ENCODE assay signal across 17 cellular contexts in the genomic region with DNA sequence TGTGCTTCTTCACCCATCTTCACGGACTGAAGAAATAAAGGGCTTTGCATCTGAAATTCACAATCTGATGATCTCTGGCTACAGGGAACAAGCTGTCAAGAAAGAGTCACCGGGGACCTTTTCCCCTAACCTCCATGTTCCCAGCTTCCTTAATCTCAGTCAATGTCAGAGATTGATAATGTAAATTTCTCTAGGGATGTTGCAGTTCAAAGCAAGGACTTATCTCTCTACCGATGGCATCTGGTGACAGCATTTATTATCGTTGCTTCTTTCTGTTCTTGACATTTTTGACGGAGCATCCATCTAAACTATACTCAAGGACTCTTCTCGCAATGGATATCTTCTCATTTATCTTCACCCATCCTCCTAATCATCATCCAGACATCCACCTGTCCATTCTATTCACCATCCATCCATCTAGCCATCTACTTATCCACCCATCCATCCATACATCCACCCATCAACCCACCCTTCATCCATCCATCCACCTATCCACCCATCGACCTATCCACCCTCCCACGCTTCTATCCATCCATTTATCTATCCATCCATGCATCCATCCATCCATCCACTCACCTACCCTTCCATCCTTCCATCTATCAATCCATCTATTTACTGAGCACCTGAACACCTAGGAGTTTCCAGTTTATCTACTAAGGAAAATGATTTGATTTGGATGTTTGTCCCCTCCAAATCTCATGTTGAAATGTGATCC.
"Had no signal": no experiment of that assay in that cellular context is flagged by ENCODE, and none has a peak within 500 bp of the region (broad histone marks: within the 10 kb centered on the region; RNA-seq: fewer than 3 reads in every experiment).

No MANE protein-coding gene starts in this region.

- H3K4me2 ChIP-seq: hepatocyte had no signal

- H3K9me3 ChIP-seq: thoracic aorta, upper lobe of left lung had no signal

- H3K36me3 ChIP-seq: brain microvascular endothelial cell, thoracic aorta, upper lobe of left lung, WERI-Rb-1 had no signal

- H3K4me3 ChIP-seq: hepatocyte, SK-N-MC, thoracic aorta, upper lobe of left lung had no signal

- H3K27me3 ChIP-seq: brain microvascular endothelial cell, hepatocyte, upper lobe of left lung had no signal

- H3K27ac Mint-ChIP-seq: activated T-helper 2 cell treated with anti-CD3 and anti-CD28 coated beads, Interferon-gamma antibody, Interleukin-2, Interleukin-4, amounts not matched to agents 10 μg/mL and 5 μg/mL and 100 μg/mL, durations not matched to agents 14 hours and 24 hours and 36 hours; progenitor cell of endocrine pancreas had no signal

- FAIRE-seq: islet of Langerhans had no signal

- H2AFZ ChIP-seq: hepatocyte had no signal

- DNase-seq: activated CD4-positive, alpha-beta T cell treated with anti-CD3 and anti-CD28 coated beads for 1 hour; activated naive CD4-positive, alpha-beta T cell treated with Interleukin-2 at 50 U/mL for 16 hours; aorta; brain microvascular endothelial cell; dermis blood vessel endothelial cell; left cardiac atrium; mesenchymal stem cell; naive thymus-derived CD4-positive, alpha-beta T cell; occipital lobe; WERI-Rb-1 had no signal

- H3K27ac ChIP-seq: brain microvascular endothelial cell, hepatocyte, SK-N-MC, thoracic aorta, WERI-Rb-1 had no signal

- ATAC-seq: left cardiac atrium had no signal

- H3K9me3 Mint-ChIP-seq: activated T-helper 2 cell treated with anti-CD3 and anti-CD28 coated beads, Interferon-gamma antibody, Interleukin-2, Interleukin-4, amounts not matched to agents 10 μg/mL and 5 μg/mL and 100 μg/mL, durations not matched to agents 14 hours and 24 hours and 36 hours had no signal
